Comparison of ENCODE assay signal across 8 cellular contexts in genomic region chr5:90473321-90474234, GRCh38. TPM values are rescaled to one million over a fixed set of nuclear protein-coding genes. Genes with fewer than 3 reads are reported as not detected.
DNase-seq lines count a peak whose midpoint lies in the region; ATAC-seq and TF ChIP-seq lines count a peak whose summit lies in the region.

No MANE protein-coding gene starts in this region.

- peak; percentile 9 for ATAC-seq in activated CD8-positive, alpha-beta memory T cell treated with anti-CD3 and anti-CD28 coated beads, Interleukin-2, amount 10 ng/mL, durations not matched to agents 7 days and 5 days
- peak; percentile 7 for ATAC-seq in HG02884 (IDR thresholded peaks at IDR 0.05; ENCODE audit: unreplicated experiment)
- ATAC-seq in naive thymus-derived CD4-positive, alpha-beta T cell, result no peak

- peak overlapping the region; percentile 77 to 90 (median 84) for H3K4me3 ChIP-seq in fibroblast of lung (replicated peaks in 1 of 4; ENCODE audit: control extremely low read depth in 1 of 4, insufficient read depth in 1 of 4, low read depth in 3 of 4, low read length in 4 of 4)
- H3K4me3 ChIP-seq in naive thymus-derived CD4-positive, alpha-beta T cell (ENCODE audit: low read length), result peak overlapping the region; percentile 95

- no peaks in the 10 kb centered on the region for H3K9me3 Mint-ChIP-seq in activated CD8-positive, alpha-beta memory T cell treated with anti-CD3 and anti-CD28 coated beads, Interleukin-2, amount 10 ng/mL, durations not matched to agents 7 days and 5 days (ENCODE audit: low read depth)
- H3K9me3 Mint-ChIP-seq in naive thymus-derived CD4-positive, alpha-beta T cell, result peaks cover 0 to 29% (median 14%) of the 10 kb centered on the region in 11 donors

- no peaks in the 10 kb centered on the region for H3K27me3 Mint-ChIP-seq in activated CD8-positive, alpha-beta memory T cell treated with anti-CD3 and anti-CD28 coated beads, Interleukin-2, amount 10 ng/mL, durations not matched to agents 7 days and 5 days
- no peaks in the 10 kb centered on the region for H3K27me3 Mint-ChIP-seq in naive thymus-derived CD4-positive, alpha-beta T cell

- no peaks in the 10 kb centered on the region for H3K36me3 ChIP-seq in fibroblast of lung (ENCODE audit: control insufficient read depth, insufficient read depth, low read length)
- peaks cover 0 to 7% (median 3%) of the 10 kb centered on the region in 3 experiments for H3K36me3 ChIP-seq in naive thymus-derived CD4-positive, alpha-beta T cell (ENCODE audit: control insufficient read depth in 2 of 3, insufficient read depth in 3 of 3, low read length in 3 of 3)

- intact Hi-C loops in naive thymus-derived CD4-positive, alpha-beta T cell (cut with micrococcal nuclease), result loop anchor here (1.0 to 2.0 kb wide), 9 partner anchors 15 to 908 kb away; partner anchors contain the start of genes CETN3 (in 2 of the 2) and LYSMD3 (in 2 of the 2)

- no peak for TF ChIP-seq CTCF in fibroblast of lung (conservative IDR thresholded peaks at IDR 0.05 in 1 of 2, IDR thresholded peaks at IDR 0.05 in 1 of 2; ENCODE audit: low read depth in 1 of 2, low read length in 2 of 2)

- DNase-seq in activated CD8-positive, alpha-beta memory T cell treated with anti-CD3 and anti-CD28 coated beads, Interleukin-2, amount 10 ng/mL, durations not matched to agents 7 days and 5 days, result no peak
- DNase-seq in activated CD8-positive, alpha-beta memory T cell treated with anti-CD3 and anti-CD28 coated beads, Interleukin-2, amount 50 U/mL, for 48 hours, result no peak
- DNase-seq in NCI-H524 (lab: John Stamatoyannopoulos, UW) (peak; percentile 34 to 58), activated T-cell treated with anti-CD3 and anti-CD28 coated beads for 4 hours (peak; percentile 1), fibroblast of lung (ENCODE audit: low read depth in 2 of 2) (peak; percentile 20 to 58)
- peak in 7 of 9 donors; percentile 7 to 27 (median 14) for DNase-seq in naive thymus-derived CD4-positive, alpha-beta T cell

- peak overlapping the region; percentile 86 for H3K27ac Mint-ChIP-seq in activated CD8-positive, alpha-beta memory T cell treated with anti-CD3 and anti-CD28 coated beads, Interleukin-2, amount 10 ng/mL, durations not matched to agents 7 days and 5 days
- peak overlapping the region; percentile 86 to 98 (median 94) for H3K27ac Mint-ChIP-seq in naive thymus-derived CD4-positive, alpha-beta T cell

- no peaks in the 10 kb centered on the region for H3K27me3 ChIP-seq in fibroblast of lung (ENCODE audit: control insufficient read depth, insufficient read depth, low read length)
- H3K27me3 ChIP-seq in naive thymus-derived CD4-positive, alpha-beta T cell (ENCODE audit: control insufficient read depth in 2 of 2, insufficient read depth in 2 of 2, low read length in 2 of 2), result no peaks in the 10 kb centered on the region

- H3K27ac ChIP-seq in fibroblast of lung (ENCODE audit: insufficient read depth, low read length) (peak overlapping the region; percentile 62), temporal lobe (ENCODE audit: low read depth, low read length) (peak overlapping the region; percentile 79)
- peak overlapping the region; percentile 76 for H3K27ac ChIP-seq in naive thymus-derived CD4-positive, alpha-beta T cell (ENCODE audit: low read depth, low read length)

- CTCF ChIA-PET in activated CD8-positive, alpha-beta memory T cell treated with anti-CD3 and anti-CD28 coated beads, Interleukin-2, amount 10 ng/mL, durations not matched to agents 7 days and 5 days (lab: Charles Lee), result interaction anchor here (1.0 to 1.4 kb wide), 7 partner anchors 10 to 55 kb away, joined by 3 to 8 read pairs (median 4); partner anchors contain the start of gene LYSMD3
- CTCF ChIA-PET in naive thymus-derived CD4-positive, alpha-beta T cell (lab: Charles Lee), result interaction anchor here (1.0 to 1.2 kb wide), 5 partner anchors 34 to 63 kb away, joined by 3 to 7 read pairs (median 6); partner anchors contain the start of genes CETN3 and LYSMD3

- peaks cover 19% of the 10 kb centered on the region for H3K36me3 Mint-ChIP-seq in activated CD8-positive, alpha-beta memory T cell treated with anti-CD3 and anti-CD28 coated beads, Interleukin-2, amount 10 ng/mL, durations not matched to agents 7 days and 5 days
- peaks cover 20 to 33% (median 30%) of the 10 kb centered on the region in 5 donors for H3K36me3 Mint-ChIP-seq in naive thymus-derived CD4-positive, alpha-beta T cell

- H3K9me3 ChIP-seq in fibroblast of lung (ENCODE audit: control insufficient read depth, insufficient read depth, low read depth, low read length), result no peaks in the 10 kb centered on the region
- H3K9me3 ChIP-seq in naive thymus-derived CD4-positive, alpha-beta T cell (ENCODE audit: control insufficient read depth in 2 of 3, low read length in 3 of 3), result no peaks in the 10 kb centered on the region

- peak overlapping the region; percentile 90 for H3K4me3 Mint-ChIP-seq in activated CD8-positive, alpha-beta memory T cell treated with anti-CD3 and anti-CD28 coated beads, Interleukin-2, amount 10 ng/mL, durations not matched to agents 7 days and 5 days
- H3K4me3 Mint-ChIP-seq in naive thymus-derived CD4-positive, alpha-beta T cell, result peak overlapping the region; percentile 90 to 99 (median 98)

- H4K20me1 ChIP-seq in fibroblast of lung (ENCODE audit: control insufficient read depth, extremely low read depth, insufficient read depth, low read length), result no peaks in the 10 kb centered on the region

- POLR2A ChIA-PET in naive thymus-derived CD4-positive, alpha-beta T cell (lab: Charles Lee), result interaction anchor here (0.7 to 4.5 kb wide), 11 partner anchors 11 to 911 kb away, joined by 3 to 49 read pairs (median 8); partner anchors contain the start of genes ARRDC3, CETN3 and LYSMD3

- peaks cover 32% of the 10 kb centered on the region for H3K4me1 Mint-ChIP-seq in activated CD8-positive, alpha-beta memory T cell treated with anti-CD3 and anti-CD28 coated beads, Interleukin-2, amount 10 ng/mL, durations not matched to agents 7 days and 5 days
- peaks cover 24 to 60% (median 44%) of the 10 kb centered on the region in 7 donors for H3K4me1 Mint-ChIP-seq in naive thymus-derived CD4-positive, alpha-beta T cell

- peaks cover 9% of the 10 kb centered on the region for H3K79me2 ChIP-seq in fibroblast of lung (ENCODE audit: control insufficient read depth, insufficient read depth, low read length)

- H3K4me1 ChIP-seq in fibroblast of lung (ENCODE audit: control insufficient read depth, extremely low read depth, insufficient read depth, low read length), result no peaks in the 10 kb centered on the region
- peaks cover 15 to 16% of the 10 kb centered on the region in 2 donors for H3K4me1 ChIP-seq in naive thymus-derived CD4-positive, alpha-beta T cell (ENCODE audit: control insufficient read depth in 2 of 2, insufficient read depth in 2 of 2, low read length in 2 of 2)

- peak overlapping the region; percentile 66 for H3K9ac ChIP-seq in fibroblast of lung (ENCODE audit: insufficient read depth, low read length)

- peak overlapping the region; percentile 96 for H2AFZ ChIP-seq in fibroblast of lung (ENCODE audit: low read length)

- peak overlapping the region; percentile 94 for H3K4me2 ChIP-seq in fibroblast of lung (ENCODE audit: extremely low read depth, insufficient read depth, low read length)

RNA-seq across cellular contexts. Expression of gene MBLAC2, which starts 1.0 kb away (rescaled TPM):
- 1 to 10 TPM; 4.7 to 6.0 TPM for total RNA-seq in activated CD8-positive, alpha-beta memory T cell treated with anti-CD3 and anti-CD28 coated beads, Interleukin-2, amount 10 ng/mL, durations not matched to agents 7 days and 5 days
- total RNA-seq in fibroblast of lung (2.6 and 4.0 TPM in 2 replicates), temporal lobe (14.3 TPM)
- polyA plus RNA-seq in fibroblast of lung, result 2.6 and 3.0 TPM in 2 replicates
- 2.7 and 3.2 TPM in 2 replicates for polyA plus RNA-seq in fibroblast of lung (2012)
- polyA minus RNA-seq in fibroblast of lung (ENCODE audit: low replicate concordance), result 0.67 and 1.0 TPM in 2 replicates
- total RNA-seq in naive thymus-derived CD4-positive, alpha-beta T cell, result 10 to 100 TPM in 2 of 5 experiments, 1 to 10 TPM in 3; 5.2 to 17.6 (median 7.1) TPM
- polyA plus RNA-seq in naive thymus-derived CD4-positive, alpha-beta T cell, result 1 to 10 TPM; 5.1 to 6.2 TPM

RNA-seq across cellular contexts. Expression of gene POLR3G, which starts 1.1 kb away (rescaled TPM):
- total RNA-seq in activated CD8-positive, alpha-beta memory T cell treated with anti-CD3 and anti-CD28 coated beads, Interleukin-2, amount 10 ng/mL, durations not matched to agents 7 days and 5 days, result 10 to 100 TPM in 1 of 2 experiments, 1 to 10 TPM in 1; 8.6 to 10.4 TPM
- total RNA-seq in fibroblast of lung (4.9 and 5.6 TPM in 2 replicates), temporal lobe (2.5 TPM)
- 9.1 and 29.7 TPM in 2 replicates for polyA plus RNA-seq in fibroblast of lung
- polyA plus RNA-seq in fibroblast of lung (2012), result 6.2 and 14.8 TPM in 2 replicates
- 6.3 TPM in 1 of 2 replicates, not detected in the other for polyA minus RNA-seq in fibroblast of lung (ENCODE audit: low replicate concordance)
- 1 to 10 TPM in 3 of 5 experiments, under 1 TPM in 2; 0.51 to 3.0 (median 1.5) TPM for total RNA-seq in naive thymus-derived CD4-positive, alpha-beta T cell
- under 1 TPM; 0.77 to 0.87 TPM for polyA plus RNA-seq in naive thymus-derived CD4-positive, alpha-beta T cell

RNA-seq across cellular contexts. Expression of gene LYSMD3, which starts 55.8 kb away (rescaled TPM):
- total RNA-seq in activated CD8-positive, alpha-beta memory T cell treated with anti-CD3 and anti-CD28 coated beads, Interleukin-2, amount 10 ng/mL, durations not matched to agents 7 days and 5 days, result 10 to 100 TPM; 15.5 to 16.8 TPM
- total RNA-seq in fibroblast of lung, result 14.9 and 17.0 TPM in 2 replicates
- 22.3 and 30.0 TPM in 2 replicates for polyA plus RNA-seq in fibroblast of lung
- 12.9 and 19.5 TPM in 2 replicates for polyA plus RNA-seq in fibroblast of lung (2012)
- polyA minus RNA-seq in fibroblast of lung (ENCODE audit: low replicate concordance), result 0.37 and 5.3 TPM in 2 replicates
- 10 to 100 TPM; 15.8 to 32.0 (median 25.6) TPM for total RNA-seq in naive thymus-derived CD4-positive, alpha-beta T cell
- 10 to 100 TPM in 1 of 2 donors, 1 to 10 TPM in 1; 7.5 to 14.1 TPM for polyA plus RNA-seq in naive thymus-derived CD4-positive, alpha-beta T cell
- total RNA-seq in temporal lobe, result 13.0 TPM

Comparison
In these comparisons a context has a peak if more than half of its experiments do, and no peak if none do; other contexts are left out.
1. DNase-seq: peak in NCI-H524 (2 of 2), activated T-cell treated with anti-CD3 and anti-CD28 coated beads for 4 hours (single experiment), fibroblast of lung (2 of 2) and naive thymus-derived CD4-positive, alpha-beta T cell (7 of 9); none in activated CD8-positive, alpha-beta memory T cell treated with anti-CD3 and anti-CD28 coated beads, Interleukin-2, amount 10 ng/mL, durations not matched to agents 7 days and 5 days (single experiment) and activated CD8-positive, alpha-beta memory T cell treated with anti-CD3 and anti-CD28 coated beads, Interleukin-2, amount 50 U/mL, for 48 hours (single experiment).
2. Peak in every context shown above with its lines, with median percentiles within 50 percentile points of each other: H3K27ac ChIP-seq.